ENCODE assay signal across 11 cellular contexts in the genomic region with DNA sequence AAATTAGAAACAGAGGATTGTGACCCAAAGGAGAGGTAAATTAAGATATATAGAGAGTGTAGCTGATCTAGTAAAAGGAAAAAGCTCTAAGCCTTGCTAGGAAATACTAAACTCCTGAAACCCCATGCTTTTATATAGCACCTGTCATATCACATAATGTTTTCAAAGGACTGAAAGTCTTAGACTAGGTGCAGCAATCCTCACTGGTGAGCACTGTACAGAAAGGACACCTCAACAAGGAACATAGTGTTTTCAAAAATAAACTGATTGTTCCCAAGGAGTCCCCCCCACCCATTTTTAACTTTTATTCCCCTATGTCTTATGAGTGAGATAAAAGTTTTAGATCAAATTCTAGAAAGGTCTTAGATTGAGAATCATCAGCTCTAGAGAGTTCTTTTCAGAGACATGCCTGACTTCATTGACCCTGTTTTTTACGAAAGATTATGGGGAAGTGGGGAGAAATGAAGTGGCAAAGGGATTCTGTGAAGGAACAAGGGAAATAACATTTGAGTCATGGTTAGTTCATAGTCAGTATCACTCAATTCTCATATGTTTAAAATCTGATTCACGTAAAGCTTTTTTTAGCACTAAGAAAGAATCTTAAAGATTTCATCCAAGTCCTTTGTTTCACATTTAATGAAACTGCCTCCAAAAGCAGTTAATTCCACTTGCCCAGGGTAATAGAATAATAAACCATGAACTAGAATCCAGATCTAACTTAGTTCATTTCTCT.
A peak's percentile ranks its signal among the peaks of the same experiment; 100 is the strongest.
DNase-seq lines count a peak whose midpoint lies in the region; ATAC-seq and TF ChIP-seq lines count a peak whose summit lies in the region.
"Had no signal": no experiment of that assay in that cellular context is flagged by ENCODE, and none has a peak within 500 bp of the region (broad histone marks: within the 10 kb centered on the region; RNA-seq: fewer than 3 reads in every experiment).

No MANE protein-coding gene starts in this region.

- H3K79me2 ChIP-seq in PC-3 (ENCODE audit: low read length): no peaks in the 10 kb centered on the region

- no peaks in the 10 kb centered on the region for H3K36me3 ChIP-seq in PC-3 (ENCODE audit: low read depth, low read length)
- H3K36me3 ChIP-seq in endodermal cell (ENCODE audit: control insufficient read depth, insufficient read depth, low read length): no peaks in the 10 kb centered on the region
- H3K36me3 ChIP-seq: left ventricle myocardium inferior had no signal

- H2AFZ ChIP-seq in PC-3 (ENCODE audit: low read length): peak overlapping the region; percentile 14; the same call in 1 of the 2 replicates

- H4K20me1 ChIP-seq in PC-3 (ENCODE audit: low read length): no peaks in the 10 kb centered on the region

- H3K4me3 Mint-ChIP-seq in osteocyte (ENCODE audit: unreplicated experiment) (no peak overlapping the region), endodermal cell (no peak overlapping the region)

- H3K27me3 ChIP-seq in PC-3 (ENCODE audit: low read length) (no peaks in the 10 kb centered on the region), endodermal cell (ENCODE audit: control insufficient read depth, insufficient read depth, low read length, poor library complexity, severe bottlenecking) (no peaks in the 10 kb centered on the region)

- H3K27ac ChIP-seq in PC-3 (ENCODE audit: low read length) (peak overlapping the region; percentile 86), endodermal cell (ENCODE audit: low read depth, low read length) (no peak overlapping the region)
- H3K27ac ChIP-seq: left ventricle myocardium inferior had no signal

- H3K9me3 Mint-ChIP-seq in osteocyte (ENCODE audit: unreplicated experiment) (peaks cover 15% of the 10 kb centered on the region), endodermal cell (peaks cover 3% of the 10 kb centered on the region)

- CTCF ChIA-PET in PC-3 (lab: Charles Lee): interaction anchor here (0.6 kb wide), 1 partner anchor 1124 kb away, joined by 3 read pairs; no protein-coding TSS in a partner anchor

- intact Hi-C loops in PC-3 (cut with micrococcal nuclease): loop anchor here (5.0 kb wide), 1 partner anchor 78 kb away; no protein-coding TSS in a partner anchor

- no peak for TF ChIP-seq CTCF in PC-3 (conservative IDR thresholded peaks at IDR 0.05; ENCODE audit: low read depth, low read length)
- TF ChIP-seq CTCF in osteocyte (IDR thresholded peaks at IDR 0.05): no peak
- no peak for TF ChIP-seq CTCF in endodermal cell (conservative IDR thresholded peaks at IDR 0.05)

- no peaks in the 10 kb centered on the region for H3K9me2 ChIP-seq in PC-3 (replicated peaks; ENCODE audit: low read length)

- DNase-seq in GM04504 (ENCODE audit: low read depth): peak; percentile 21
- DNase-seq in PC-3: peak; percentile 78
- DNase-seq in dedifferentiated amniotic fluid mesenchymal stem cell (ENCODE audit: extremely low spot score): peak; percentile 30
- DNase-seq in osteocyte (ENCODE audit: extremely low spot score, unreplicated experiment): no peak
- no peak for DNase-seq in endodermal cell
- no peak for DNase-seq in NCI-H2227 treated with DMSO at 0.1 percent for 48 hours (lab: John Stamatoyannopoulos, UW)
- DNase-seq in ecto neural progenitor cell (ENCODE audit: low spot score): no peak
- DNase-seq: left ventricle myocardium inferior; NCI-H446; stimulated activated CD4-positive, alpha-beta T cell treated with anti-CD3 and anti-CD28 coated beads, Interleukin-4, amount 100 ng/mL, for 1 hour had no signal

- H3K4me1 ChIP-seq in PC-3 (ENCODE audit: insufficient read depth, low read length) (peaks cover 59% of the 10 kb centered on the region), endodermal cell (ENCODE audit: control insufficient read depth, insufficient read depth, low read length) (no peaks in the 10 kb centered on the region)

- 89 to 100% methylated on average over 2 of the region's 2 CpGs for WGBS in endodermal cell (ENCODE audit: insufficient coverage in 1 of 2, insufficient read length in 1 of 2), 2 experiments

- POLR2A ChIA-PET in PC-3 (lab: Charles Lee; ENCODE audit: unreplicated experiment): interaction anchor here (0.6 kb wide), 1 partner anchor 322 kb away, joined by 3 read pairs; no protein-coding TSS in a partner anchor

- H3F3A ChIP-seq in PC-3 (ENCODE audit: low read length, unreplicated experiment): peaks cover 3% of the 10 kb centered on the region

- peak overlapping the region; percentile 65 for H3K9ac ChIP-seq in PC-3 (ENCODE audit: low read length)
- H3K9ac ChIP-seq in endodermal cell (ENCODE audit: extremely low read depth, low read length, poor library complexity, severe bottlenecking): no peak overlapping the region

- peak overlapping the region; percentile 63 for H3K4me2 ChIP-seq in PC-3 (ENCODE audit: low read length)

- peak overlapping the region; percentile 32 for H3K27ac Mint-ChIP-seq in osteocyte (ENCODE audit: unreplicated experiment)
- no peak overlapping the region for H3K27ac Mint-ChIP-seq in endodermal cell

- H3K4me1 Mint-ChIP-seq in osteocyte (ENCODE audit: unreplicated experiment) (peaks cover 47% of the 10 kb centered on the region), endodermal cell (no peaks in the 10 kb centered on the region)

- H3K36me3 Mint-ChIP-seq in osteocyte (ENCODE audit: unreplicated experiment) (peaks cover 14% of the 10 kb centered on the region), endodermal cell (ENCODE audit: low read depth) (peaks cover 7% of the 10 kb centered on the region)

- H3K9me3 ChIP-seq in PC-3 (ENCODE audit: low read length) (no peaks in the 10 kb centered on the region), endodermal cell (ENCODE audit: control insufficient read depth, low read length) (peaks cover 7% of the 10 kb centered on the region)

- no TSS peak for BruUV-seq in PC-3 (replicated peaks; lab: Mats Ljungman, UMichigan)

- no peaks in the 10 kb centered on the region for H3K27me3 Mint-ChIP-seq in osteocyte (ENCODE audit: unreplicated experiment)
- H3K27me3 Mint-ChIP-seq in endodermal cell (ENCODE audit: insufficient read depth): no peaks in the 10 kb centered on the region

- peak overlapping the region; percentile 33 for H3K4me3 ChIP-seq in PC-3 (ENCODE audit: low read length)
- H3K4me3 ChIP-seq in endodermal cell (ENCODE audit: low read length): no peak overlapping the region
- H3K4me3 ChIP-seq: left ventricle myocardium inferior had no signal

- ATAC-seq in PC-3 (peak; percentile 39), HG02884 (IDR thresholded peaks at IDR 0.05; ENCODE audit: unreplicated experiment) (no peak)

Comparison
In these comparisons a context has a peak if more than half of its experiments do, and no peak if none do; other contexts are left out.
1. DNase-seq: peak in GM04504 (single experiment), PC-3 (single experiment) and dedifferentiated amniotic fluid mesenchymal stem cell (single experiment); none in osteocyte (single experiment), endodermal cell (single experiment), NCI-H2227 treated with DMSO at 0.1 percent for 48 hours (single experiment) and ecto neural progenitor cell (single experiment).